In genomic region chr11:92770419-92770818, GRCh38 we compare ENCODE assay signal across 16 cellular contexts.
DNase-seq lines count a peak whose midpoint lies in the region; ATAC-seq and TF ChIP-seq lines count a peak whose summit lies in the region.
"Had no signal": no experiment of that assay in that cellular context is flagged by ENCODE, and none has a peak within 500 bp of the region (broad histone marks: within the 10 kb centered on the region; RNA-seq: fewer than 3 reads in every experiment).

No MANE protein-coding gene starts in this region.

- no peaks in the 10 kb centered on the region for H3K27me3 ChIP-seq in heart left ventricle
- H3K27me3 ChIP-seq: BLaER1 had no signal

- no peaks in the 10 kb centered on the region for H3K36me3 ChIP-seq in heart left ventricle
- H3K36me3 ChIP-seq: BLaER1, HAP-1 had no signal

- intact Hi-C loops in Right ventricle myocardium superior (cut with DNase I) (no loop called here), cardiac septum (cut with DNase I) (loop anchor here (5.0 kb wide), 1 partner anchor 63 kb away; no protein-coding TSS in a partner anchor), heart left ventricle (cut with DNase I) (loop anchor here in 2 of 10 donors (10.0 kb wide), 2 partner anchors 46 to 56 kb away; no protein-coding TSS in a partner anchor), left ventricle myocardium superior (cut with micrococcal nuclease) (no loop called here)

- H3K4me1 ChIP-seq in heart left ventricle: peaks cover 0 to 25% (median 7%) of the 10 kb centered on the region in 12 donors
- H3K4me1 ChIP-seq: BLaER1, HAP-1 had no signal

- ATAC-seq in Right ventricle myocardium superior (ENCODE audit: poor library complexity): peak; percentile 82
- peak; percentile 77 to 94 (median 84) for ATAC-seq in heart left ventricle
- ATAC-seq in left ventricle myocardium superior: peak; percentile 91
- ATAC-seq in HG02852 (IDR thresholded peaks at IDR 0.05; ENCODE audit: unreplicated experiment): no peak

- DNase-seq in Right ventricle myocardium superior (no peak), cardiac septum (ENCODE audit: low spot score) (no peak), heart left ventricle (peak in 2 of 5 donors; percentile 10 to 20), left ventricle myocardium superior (no peak), superior temporal gyrus (ENCODE audit: extremely low spot score) (peak; percentile 50)
- no peak for DNase-seq in stimulated activated CD4-positive, alpha-beta T cell treated with anti-CD3 and anti-CD28 coated beads, Interleukin-15, amount 100 ng/mL, for 24 hours
- no peak for DNase-seq in central memory CD4-positive, alpha-beta T cell
- DNase-seq: 8988T; CD4-positive, alpha-beta memory T cell; DMS153; DMS79; GF-D8; GM23248 had no signal

- TF ChIP-seq POLR2A in heart left ventricle (IDR thresholded peaks at IDR 0.05): no peak

- no peak for TF ChIP-seq CTCF in heart left ventricle (IDR thresholded peaks at IDR 0.05)

- H3K9me3 ChIP-seq in heart left ventricle: no peaks in the 10 kb centered on the region
- H3K9me3 ChIP-seq: BLaER1, HAP-1 had no signal

- no peak overlapping the region for H3K27ac ChIP-seq in heart left ventricle
- H3K27ac ChIP-seq: BLaER1, GM23248 had no signal

- 50 to 75% (median 69%) methylated on average over 7 of the region's 7 CpGs for WGBS in heart left ventricle, 4 donors

- H3K4me3 ChIP-seq in heart left ventricle: no peak overlapping the region
- H3K4me3 ChIP-seq: BLaER1, GM23248, HAP-1 had no signal
